ENCODE assay signal across 15 cellular contexts in genomic region chr10:16746856-16747255, GRCh38.
DNase-seq lines count a peak whose midpoint lies in the region; ATAC-seq and TF ChIP-seq lines count a peak whose summit lies in the region.
"Had no signal": no experiment of that assay in that cellular context is flagged by ENCODE, and none has a peak within 500 bp of the region (broad histone marks: within the 10 kb centered on the region; RNA-seq: fewer than 3 reads in every experiment).

No MANE protein-coding gene starts in this region.

- POLR2A ChIA-PET in PC-3 (lab: Charles Lee; ENCODE audit: unreplicated experiment): interaction anchor here (0.5 kb wide), 1 partner anchor 17 kb away, joined by 3 read pairs; no protein-coding TSS in a partner anchor

- H3K79me1 ChIP-seq in neuronal stem cell (ENCODE audit: low read depth, low read length): no peaks in the 10 kb centered on the region

- H2BK120ac ChIP-seq in neuronal stem cell (ENCODE audit: low read depth, low read length): no peak overlapping the region

- no peaks in the 10 kb centered on the region for H3K27me3 ChIP-seq in neuronal stem cell (ENCODE audit: control insufficient read depth in 3 of 3, insufficient read depth in 3 of 3, low read depth in 1 of 3, low read length in 3 of 3)
- H3K27me3 ChIP-seq in GM23248 (replicated peaks; ENCODE audit: insufficient read depth): no peaks in the 10 kb centered on the region
- no peaks in the 10 kb centered on the region for H3K27me3 ChIP-seq in PC-3 (ENCODE audit: low read length)

- H4K8ac ChIP-seq in neuronal stem cell (ENCODE audit: low read depth, low read length): no peak overlapping the region

- no peak overlapping the region for H3K27ac ChIP-seq in neuronal stem cell (replicated peaks; ENCODE audit: low read length)
- H3K27ac ChIP-seq in GM23248: no peak overlapping the region
- H3K27ac ChIP-seq in PC-3 (ENCODE audit: low read length): no peak overlapping the region

- H3K9me2 ChIP-seq in GM23248 (ENCODE audit: insufficient read depth) (no peaks in the 10 kb centered on the region), PC-3 (replicated peaks; ENCODE audit: low read length) (no peaks in the 10 kb centered on the region)

- in situ Hi-C loops in G401 (cut with HindIII; ENCODE audit: low sequenced_read_pairs) (no loop called here), GM23248 (cut with MboI) (no loop called here)

- intact Hi-C loops in PC-3 (cut with micrococcal nuclease): no loop called here

- H2AK5ac ChIP-seq in neuronal stem cell (ENCODE audit: low read depth, low read length): no peak overlapping the region

- H3K23ac ChIP-seq in neuronal stem cell (ENCODE audit: low read depth, low read length, poor library complexity): no peak overlapping the region

- no peak overlapping the region for H4K91ac ChIP-seq in neuronal stem cell (ENCODE audit: low read depth, low read length, poor library complexity)

- H3K4me2 ChIP-seq in neuronal stem cell (ENCODE audit: insufficient read depth, low read length, poor library complexity, severe bottlenecking) (no peak overlapping the region), GM23248 (ENCODE audit: unreplicated experiment) (no peak overlapping the region), PC-3 (ENCODE audit: low read length) (no peak overlapping the region)
- H3K4me2 ChIP-seq: GM23338 had no signal

- no peak overlapping the region for H2BK12ac ChIP-seq in neuronal stem cell (ENCODE audit: low read length)

- H2AFZ ChIP-seq in neuronal stem cell (ENCODE audit: low read length): no peak overlapping the region
- no peak overlapping the region for H2AFZ ChIP-seq in GM23248
- H2AFZ ChIP-seq in PC-3 (ENCODE audit: low read length): no peak overlapping the region
- H2AFZ ChIP-seq: GM23338 had no signal

- H3F3A ChIP-seq in GM23248 (ENCODE audit: insufficient read depth) (no peaks in the 10 kb centered on the region), PC-3 (ENCODE audit: low read length, unreplicated experiment) (no peaks in the 10 kb centered on the region)

- H3K9me3 ChIP-seq in neuronal stem cell (replicated peaks in 1 of 2; ENCODE audit: control insufficient read depth in 2 of 2, insufficient read depth in 1 of 2, low read depth in 1 of 2, low read length in 2 of 2): no peaks in the 10 kb centered on the region
- no peaks in the 10 kb centered on the region for H3K9me3 ChIP-seq in GM23248 (ENCODE audit: low read depth)
- H3K9me3 ChIP-seq in PC-3 (ENCODE audit: low read length): no peaks in the 10 kb centered on the region
- H3K9me3 ChIP-seq: Caco-2 had no signal

- H4K20me1 ChIP-seq in GM23248 (ENCODE audit: insufficient read depth) (no peaks in the 10 kb centered on the region), PC-3 (ENCODE audit: low read length) (no peaks in the 10 kb centered on the region)

- H3K9ac ChIP-seq in neuronal stem cell (ENCODE audit: low read depth, low read length, poor library complexity) (no peak overlapping the region), GM23248 (no peak overlapping the region), PC-3 (ENCODE audit: low read length) (no peak overlapping the region)

- no peak overlapping the region for H2BK15ac ChIP-seq in neuronal stem cell (ENCODE audit: low read length)

- H3K14ac ChIP-seq in neuronal stem cell (ENCODE audit: low read length): no peak overlapping the region

- no peak overlapping the region for H3K4me3 ChIP-seq in neuronal stem cell (ENCODE audit: low read length in 2 of 2)
- H3K4me3 ChIP-seq in GM23248: no peak overlapping the region
- no peak overlapping the region for H3K4me3 ChIP-seq in PC-3 (ENCODE audit: low read length)
- H3K4me3 ChIP-seq: GM12878, GM23338 had no signal

- no peak for TF ChIP-seq CTCF in PC-3 (conservative IDR thresholded peaks at IDR 0.05; ENCODE audit: low read depth, low read length)

- no peaks in the 10 kb centered on the region for H3K4me1 ChIP-seq in neuronal stem cell (ENCODE audit: control insufficient read depth in 2 of 2, insufficient read depth in 1 of 2, low read depth in 1 of 2, low read length in 2 of 2)
- H3K4me1 ChIP-seq in GM23248 (ENCODE audit: insufficient read depth): no peaks in the 10 kb centered on the region
- H3K4me1 ChIP-seq in PC-3 (ENCODE audit: insufficient read depth, low read length): no peaks in the 10 kb centered on the region
- H3K4me1 ChIP-seq: Caco-2 had no signal

- no peak overlapping the region for H3K4ac ChIP-seq in neuronal stem cell (ENCODE audit: low read length)

- BruUV-seq in PC-3 (replicated peaks; lab: Mats Ljungman, UMichigan): no TSS peak

- WGBS in neuronal stem cell (ENCODE audit: extremely low coverage in 2 of 2, insufficient read length in 2 of 2, insufficient replicate concordance in 1 of 2), 2 donors: no CpG with 5 or more reads among the region's 6 CpGs
- WGBS in GM23248 (ENCODE audit: low coverage in 1 of 2, low lambda C conversion rate in 2 of 2, missing lambda C conversion rate in 2 of 2), 2 experiments: 91 to 92% methylated on average over 6 of the region's 6 CpGs

- DNase-seq in G401 (ENCODE audit: low spot score) (peak; percentile 69), cerebellar cortex (ENCODE audit: low spot score) (peak; percentile 52), neuronal stem cell (ENCODE audit: low spot score) (no peak), GM23248 (no peak), PC-3 (no peak)
- no peak for DNase-seq in activated CD4-positive, alpha-beta T cell treated with anti-CD3 and anti-CD28 coated beads, Interleukin-2, amount 50 U/mL, for 1 hour
- DNase-seq: Caco-2; CD8-positive, alpha-beta T cell; DMS153; DND-41; GDM1; H9 had no signal

- peak overlapping the region; percentile 41 for H3K18ac ChIP-seq in neuronal stem cell (ENCODE audit: low read length)

- peaks cover 11% of the 10 kb centered on the region for H3K79me2 ChIP-seq in GM23248 (ENCODE audit: insufficient read depth)
- H3K79me2 ChIP-seq in PC-3 (ENCODE audit: low read length): no peaks in the 10 kb centered on the region

- CTCF ChIA-PET in PC-3 (lab: Charles Lee): no interaction called here

- H2BK5ac ChIP-seq in neuronal stem cell (ENCODE audit: low read length): no peak overlapping the region

- ATAC-seq in PC-3: no peak
- ATAC-seq: CD8-positive, alpha-beta T cell; GM12878; GM23338; HCT116 had no signal

- H3K36me3 ChIP-seq in neuronal stem cell (replicated peaks in 1 of 2; ENCODE audit: control insufficient read depth in 2 of 2, insufficient read depth in 2 of 2, low read length in 2 of 2): peaks cover 2% of the 10 kb centered on the region in 2 donors
- H3K36me3 ChIP-seq in GM23248 (ENCODE audit: low read depth): peaks cover 21% of the 10 kb centered on the region
- no peaks in the 10 kb centered on the region for H3K36me3 ChIP-seq in PC-3 (ENCODE audit: low read depth, low read length)

Comparison
In these comparisons a context has a peak if more than half of its experiments do, and no peak if none do; other contexts are left out.
1. DNase-seq: peak in G401 (single experiment) and cerebellar cortex (single experiment); none in neuronal stem cell (single experiment), activated CD4-positive, alpha-beta T cell treated with anti-CD3 and anti-CD28 coated beads, Interleukin-2, amount 50 U/mL, for 1 hour (single experiment), GM23248 (single experiment) and PC-3 (single experiment).